Comparison of ENCODE assay signal across 8 cellular contexts in the genomic region with DNA sequence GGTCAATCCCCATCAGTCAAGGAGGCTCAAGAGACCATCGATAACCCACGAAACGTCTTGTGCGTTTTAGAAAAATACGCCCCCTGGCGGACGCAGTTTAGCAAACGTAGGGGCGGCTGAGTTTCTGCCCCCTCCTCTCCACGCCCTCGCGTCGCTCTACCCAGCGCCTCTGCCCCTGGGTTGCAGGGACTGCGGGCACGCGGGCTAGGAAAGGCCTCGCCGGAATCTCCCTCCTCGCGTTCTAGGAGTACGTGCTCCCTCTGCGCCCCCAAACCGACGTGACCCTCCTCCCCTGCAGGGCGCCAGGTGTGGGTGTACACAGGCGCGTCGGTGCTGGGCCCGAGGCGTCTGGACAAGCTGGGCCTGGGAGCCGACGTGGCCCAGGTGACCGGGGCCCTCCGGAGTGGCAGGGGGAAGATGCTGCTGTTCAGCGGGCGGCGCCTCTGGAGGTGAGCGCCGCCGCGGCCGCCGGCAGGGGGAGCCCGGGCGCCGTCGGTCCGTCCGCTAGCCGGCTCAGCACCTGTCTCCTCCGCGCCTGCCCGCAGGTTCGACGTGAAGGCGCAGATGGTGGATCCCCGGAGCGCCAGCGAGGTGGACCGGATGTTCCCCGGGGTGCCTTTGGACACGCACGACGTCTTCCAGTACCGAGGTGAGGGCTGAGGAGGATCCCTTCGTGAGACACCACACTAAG. TPM values are rescaled to one million over a fixed set of nuclear protein-coding genes. Genes with fewer than 3 reads are reported as not detected.
A peak's percentile ranks its signal among the peaks of the same experiment; 100 is the strongest.
DNase-seq lines count a peak whose midpoint lies in the region; ATAC-seq and TF ChIP-seq lines count a peak whose summit lies in the region.

No MANE protein-coding gene starts in this region.

- TF ChIP-seq POLR2A in adrenal gland (IDR thresholded peaks at IDR 0.05), result no peak

- intact Hi-C loops in adrenal gland (cut with DNase I), result loop anchor here (10.0 kb wide), 2 partner anchors 81 to 161 kb away; no protein-coding TSS in a partner anchor

- H4K91ac ChIP-seq in H9 (ENCODE audit: insufficient read length, low read depth, low read length), result no peak overlapping the region

- H2BK12ac ChIP-seq in H9 (ENCODE audit: insufficient read length, low read depth, low read length), result no peak overlapping the region

- peak overlapping the region; percentile 59 to 77 for H3K4me3 Mint-ChIP-seq in H9

- peaks cover 5 to 17% of the 10 kb centered on the region in 2 experiments; a peak in 2 of 5 replicates for H3K9me3 Mint-ChIP-seq in H9

- no peak overlapping the region for H2BK120ac ChIP-seq in H9 (ENCODE audit: low read depth, low read length, poor library complexity, severe bottlenecking)

- H3K36me3 ChIP-seq in adrenal gland (replicated peaks in 1 of 2), result no peaks in the 10 kb centered on the region
- H3K36me3 ChIP-seq in iPS-18a (ENCODE audit: control insufficient read depth, low read depth, low read length), result no peaks in the 10 kb centered on the region

- H3K27ac ChIP-seq in H9 (ENCODE audit: insufficient read length, low read depth, low read length) (no peak overlapping the region), adrenal gland (no peak overlapping the region), iPS-18a (ENCODE audit: low read length) (no peak overlapping the region)

- H3K9me3 ChIP-seq in H9 (ENCODE audit: control insufficient read depth, low read depth, low read length) (no peaks in the 10 kb centered on the region), adrenal gland (replicated peaks in 1 of 3) (no peaks in the 10 kb centered on the region), iPS-18a (ENCODE audit: control insufficient read depth, low read depth, low read length) (no peaks in the 10 kb centered on the region)

- no peak overlapping the region for H2BK5ac ChIP-seq in H9 (ENCODE audit: insufficient read length, low read length)

- no peak overlapping the region for H3K4ac ChIP-seq in H9 (ENCODE audit: low read depth, low read length)

- DNase-seq in Caki2 (ENCODE audit: low read depth), result peak; percentile 75
- DNase-seq in H9, result peak; percentile 88
- peak; percentile 86 for DNase-seq in NCI-H146 (lab: John Stamatoyannopoulos, UW)
- DNase-seq in T-helper 1 cell, result peak; percentile 41 to 68 (median 64)
- peak in 6 of 7 donors; percentile 41 to 65 (median 56) for DNase-seq in adrenal gland
- peak; percentile 43 to 56 (median 46) for DNase-seq in stimulated activated CD4-positive, alpha-beta T cell treated with anti-CD3 and anti-CD28 coated beads, Interleukin-1b, Interleukin-23, amount 100 ng/mL, for 24 hours (ENCODE audit: low read depth in 4 of 4, low spot score in 1 of 4)

- no peaks in the 10 kb centered on the region for H4K20me1 ChIP-seq in H9 (ENCODE audit: control insufficient read depth, insufficient read depth, insufficient read length)

- ATAC-seq in GM19395 (IDR thresholded peaks at IDR 0.05; ENCODE audit: unreplicated experiment), result no peak

- H3K9ac ChIP-seq in H9 (ENCODE audit: extremely low read depth, insufficient read length, low read length) (no peak overlapping the region), iPS-18a (ENCODE audit: low read length) (peak overlapping the region; percentile 29)

- H3K14ac ChIP-seq in H9 (ENCODE audit: insufficient read depth, low read length), result peak overlapping the region; percentile 72; the same call in 1 of the 2 replicates

- H3K4me2 ChIP-seq in H9 (ENCODE audit: insufficient read depth, insufficient read length, low read length), result peak overlapping the region; percentile 34

- no peak overlapping the region for H4K5ac ChIP-seq in H9 (ENCODE audit: insufficient read length, low read depth, low read length)

- no peak overlapping the region for H2AK5ac ChIP-seq in H9 (ENCODE audit: insufficient read length, low read length)

- no peak overlapping the region for H3K4me3 ChIP-seq in adrenal gland
- H3K4me3 ChIP-seq in iPS-18a (ENCODE audit: low read length), result peak overlapping the region; percentile 58

- H3K4me1 ChIP-seq in H9 (ENCODE audit: insufficient read depth, low read length) (peaks cover 6% of the 10 kb centered on the region; the same call in 1 of the 2 replicates), adrenal gland (replicated peaks in 1 of 2) (peaks cover 0 to 10% of the 10 kb centered on the region in 2 donors), iPS-18a (ENCODE audit: control insufficient read depth, low read depth, low read length) (peaks cover under 1% of the 10 kb centered on the region)

- no CpG with 5 or more reads among the region's 67 CpGs for WGBS in H9 (ENCODE audit: extremely low coverage, insufficient read length, low lambda C conversion rate)
- 1 to 2% (median 2%) methylated on average over 23 to 67 of the region's 67 CpGs for WGBS in adrenal gland, 4 donors

- H3K23ac ChIP-seq in H9 (ENCODE audit: insufficient read length, low read depth, low read length), result no peak overlapping the region

- H3K79me2 ChIP-seq in H9 (ENCODE audit: insufficient read depth, low read length), result no peaks in the 10 kb centered on the region

- H2BK20ac ChIP-seq in H9 (ENCODE audit: low read depth, low read length, poor library complexity, severe bottlenecking), result no peak overlapping the region

- H3K18ac ChIP-seq in H9 (ENCODE audit: insufficient read length, low read depth, low read length), result peak overlapping the region; percentile 55

- H3K23me2 ChIP-seq in H9 (ENCODE audit: insufficient read length, low read depth, low read length, poor library complexity, severe bottlenecking), result peaks cover 6% of the 10 kb centered on the region

- H2BK15ac ChIP-seq in H9 (ENCODE audit: low read depth, low read length), result no peak overlapping the region; the same call in 1 of the 2 replicates

- in situ Hi-C loops in Caki2 (cut with HindIII; ENCODE audit: low pct_unique_long_range_greater_than_20kb, low sequenced_read_pairs), result no loop called here

- H2AFZ ChIP-seq in H9 (ENCODE audit: low read length), result no peak overlapping the region

- no peak overlapping the region for H3T11ph ChIP-seq in H9 (ENCODE audit: low read length)

- H3K79me1 ChIP-seq in H9 (ENCODE audit: insufficient read depth, low read depth, low read length, poor library complexity, severe bottlenecking), result no peaks in the 10 kb centered on the region

- H3K36me3 Mint-ChIP-seq in H9 (ENCODE audit: insufficient read depth in 1 of 3, low read depth in 3 of 3), result peaks cover 7 to 18% (median 12%) of the 10 kb centered on the region in 3 experiments

- H3K56ac ChIP-seq in H9 (ENCODE audit: insufficient read length, low read depth, low read length), result no peak overlapping the region

- H3K27ac Mint-ChIP-seq in H9, result peak overlapping the region in 2 of 3 experiments; percentile 50 to 58; a peak in 4 of 7 replicates

- no peak overlapping the region for H4K8ac ChIP-seq in H9 (replicated peaks; ENCODE audit: insufficient read length, low read depth, low read length)

- H3K4me1 Mint-ChIP-seq in H9, result peaks cover 26 to 31% of the 10 kb centered on the region in 2 experiments

- H3K27me3 ChIP-seq in H9 (ENCODE audit: insufficient read depth, low read length) (no peaks in the 10 kb centered on the region; the same call in 1 of the 2 replicates), adrenal gland (peaks cover 38% of the 10 kb centered on the region), iPS-18a (ENCODE audit: control insufficient read depth, insufficient read depth, low read length) (peaks cover 24% of the 10 kb centered on the region)

- TF ChIP-seq CTCF in H9 (conservative IDR thresholded peaks at IDR 0.05) (peak; percentile 79), adrenal gland (IDR thresholded peaks at IDR 0.05) (peak; percentile 48 to 79 (median 66))

- peaks cover 23% of the 10 kb centered on the region for H3K27me3 Mint-ChIP-seq in H9 (ENCODE audit: low read depth)

RNA-seq across cellular contexts. Expression of a gene that starts 5.3 kb away (rescaled TPM):
- 0.06 and 0.07 TPM in 2 replicates for total RNA-seq in Caki2 (2014; rRNA removed; shearing (Covaris generic); ENCODE audit: low replicate concordance)
- total RNA-seq in H9 (2021) (2.0 and 2.7 TPM in 2 replicates), adrenal gland (under 1 TPM in 7 of 8 donors, not detected in 1; 0.18 to 0.97 (median 0.37) TPM)
- 1 to 10 TPM in 1 of 3 donors, under 1 TPM in 2; 0.07 to 1.2 (median 0.51) TPM for polyA plus RNA-seq in adrenal gland

RNA-seq across cellular contexts. Expression of a gene that starts 15.0 kb away (rescaled TPM):
- 7.9 TPM in 1 of 2 replicates, not detected in the other for total RNA-seq in Caki2 (2014; rRNA removed; shearing (Covaris generic); ENCODE audit: low replicate concordance)
- total RNA-seq in H9 (2021) (7.3 and 8.7 TPM in 2 replicates), adrenal gland (10 to 100 TPM in 5 of 8 donors, 1 to 10 TPM in 2, under 1 TPM in 1; 0.30 to 24.5 (median 14.5) TPM)
- polyA plus RNA-seq in adrenal gland, result 100 to 1,000 TPM in 2 of 3 donors, 10 to 100 TPM in 1; 15.0 to 121 (median 120) TPM

RNA-seq across cellular contexts. Expression of a gene that starts 42.0 kb away (rescaled TPM):
- 4.8 and 5.4 TPM in 2 replicates for total RNA-seq in Caki2 (2014; rRNA removed; shearing (Covaris generic); ENCODE audit: low replicate concordance)
- 19.7 and 21.1 TPM in 2 replicates for total RNA-seq in H9 (2021)
- total RNA-seq in adrenal gland, result 10 to 100 TPM; 11.1 to 29.9 (median 17.7) TPM
- 10 to 100 TPM in 2 of 3 donors, 1 to 10 TPM in 1; 5.4 to 45.1 (median 29.5) TPM for polyA plus RNA-seq in adrenal gland
